Comparison of ENCODE assay signal across 1 cellular context in genomic region chr18:79421275-79421857, GRCh38.
TF ChIP-seq lines count a peak whose summit lies in the region.

No MANE protein-coding gene starts in this region.

TF ChIP-seq in IMR-90, 13 proteins besides CTCF, POLR2A, EP300 and RAD21 (continued from another document):
- TF ChIP-seq MXI1 (IDR thresholded peaks at IDR 0.05; ENCODE audit: borderline replicate concordance, low read depth, low read length): no peak
- no peak for TF ChIP-seq FOS (IDR thresholded peaks at IDR 0.05; ENCODE audit: low read depth, low read length)
- no peak for TF ChIP-seq BHLHE40 (IDR thresholded peaks at IDR 0.05; ENCODE audit: low read depth, low read length)
- TF ChIP-seq RCOR1 (IDR thresholded peaks at IDR 0.05; ENCODE audit: insufficient replicate concordance, low read length): no peak
- TF ChIP-seq NFE2L2 (IDR thresholded peaks at IDR 0.05; ENCODE audit: low read depth, low read length): no peak
- TF ChIP-seq SMC3 (IDR thresholded peaks at IDR 0.05; ENCODE audit: low read depth, low read length): no peak
- TF ChIP-seq MAZ (IDR thresholded peaks at IDR 0.05; ENCODE audit: borderline replicate concordance, low read depth, low read length): no peak
- TF ChIP-seq MAFK (IDR thresholded peaks at IDR 0.05; ENCODE audit: low read depth, low read length): no peak
- no peak for TF ChIP-seq USF2 (IDR thresholded peaks at IDR 0.05; ENCODE audit: low read depth, low read length)
- no peak for TF ChIP-seq CHD1 (IDR thresholded peaks at IDR 0.05; ENCODE audit: low read depth, low read length)
TF ChIP-seq in IMR-90: peak in this region for 0.
